In genomic region chr2:88603146-88603545, GRCh38 we compare ENCODE assay signal across 11 cellular contexts. TPM values are rescaled to one million over a fixed set of nuclear protein-coding genes. Genes with fewer than 3 reads are reported as not detected.
A peak's percentile ranks its signal among the peaks of the same experiment; 100 is the strongest.
DNase-seq lines count a peak whose midpoint lies in the region; ATAC-seq and TF ChIP-seq lines count a peak whose summit lies in the region.
"Had no signal": no experiment of that assay in that cellular context is flagged by ENCODE, and none has a peak within 500 bp of the region (broad histone marks: within the 10 kb centered on the region; RNA-seq: fewer than 3 reads in every experiment).

No MANE protein-coding gene starts in this region.

- H3K9ac ChIP-seq in BLaER1 (peak overlapping the region; percentile 21; the same call in 1 of the 2 replicates), mesendoderm (ENCODE audit: low read length) (no peak overlapping the region)

- TF ChIP-seq CTCF in brain microvascular endothelial cell (IDR thresholded peaks at IDR 0.05; ENCODE audit: low read depth, low read length, missing control alignments) = no peak
- TF ChIP-seq CTCF in GM10248 (IDR thresholded peaks at IDR 0.05; ENCODE audit: control extremely low read depth, extremely low read depth, low read depth, missing control alignments) = no peak

- no peaks in the 10 kb centered on the region for H4K20me1 ChIP-seq in BLaER1

- no peaks in the 10 kb centered on the region for H3K9me3 ChIP-seq in BLaER1
- H3K9me3 ChIP-seq: esophagus muscularis mucosa had no signal

- peaks cover 99% of the 10 kb centered on the region for H3K4me1 ChIP-seq in BLaER1
- H3K4me1 ChIP-seq in mesendoderm (ENCODE audit: control insufficient read depth, low read depth, low read length) = peaks cover 14% of the 10 kb centered on the region

- H2BK15ac ChIP-seq in mesendoderm (replicated peaks; ENCODE audit: low read depth) = no peak overlapping the region

- no peak overlapping the region for H3K18ac ChIP-seq in mesendoderm (ENCODE audit: low read length)

- H3K27ac ChIP-seq in BLaER1 (peak overlapping the region; percentile 84), brain microvascular endothelial cell (peak overlapping the region; percentile 5), mesendoderm (ENCODE audit: low read depth, low read length) (no peak overlapping the region)
- H3K27ac ChIP-seq: esophagus muscularis mucosa had no signal

- H3K4me2 ChIP-seq in BLaER1 = peak overlapping the region; percentile 85
- H3K4me2 ChIP-seq in mesendoderm (ENCODE audit: low read length) = no peak overlapping the region

- no peak overlapping the region for H3K23ac ChIP-seq in mesendoderm (ENCODE audit: low read length)

- ATAC-seq in GM19395 (IDR thresholded peaks at IDR 0.05; ENCODE audit: unreplicated experiment) = no peak

- H3K4me3 ChIP-seq in BLaER1 = no peak overlapping the region
- no peak overlapping the region for H3K4me3 ChIP-seq in brain microvascular endothelial cell (ENCODE audit: low read depth, low read length)
- no peak overlapping the region for H3K4me3 ChIP-seq in mesendoderm (ENCODE audit: low read length)
- no peak overlapping the region for H3K4me3 ChIP-seq in H7 (ENCODE audit: insufficient read depth, low read depth, low read length)
- H3K4me3 ChIP-seq: esophagus muscularis mucosa had no signal

- no CpG with 5 or more reads among the region's 4 CpGs for WGBS in mesendoderm (ENCODE audit: extremely low coverage, insufficient coverage, low lambda C conversion rate)

- no peak overlapping the region for H2BK5ac ChIP-seq in mesendoderm (ENCODE audit: low read length)

- no peak for TF ChIP-seq POLR2A in erythroblast (IDR thresholded peaks at IDR 0.05; ENCODE audit: low read length)

- H3K27me3 ChIP-seq in BLaER1 (no peaks in the 10 kb centered on the region), brain microvascular endothelial cell (replicated peaks) (no peaks in the 10 kb centered on the region), mesendoderm (ENCODE audit: insufficient read depth, low read length, poor library complexity) (no peaks in the 10 kb centered on the region), H7 (ENCODE audit: control insufficient read depth, insufficient read depth, low read length) (no peaks in the 10 kb centered on the region)
- H3K27me3 ChIP-seq: esophagus muscularis mucosa had no signal

- no peak overlapping the region for H3K56ac ChIP-seq in mesendoderm (ENCODE audit: low read length)

- H3K4ac ChIP-seq in mesendoderm (ENCODE audit: low read depth, low read length) = no peak overlapping the region

- no peak overlapping the region for H4K5ac ChIP-seq in mesendoderm (ENCODE audit: low read length)

- no peak overlapping the region for H4K8ac ChIP-seq in mesendoderm (ENCODE audit: low read depth, low read length)

- in situ Hi-C loops in brain microvascular endothelial cell (cut with HindIII; ENCODE audit: low pct_ligation_motif_present, low sequenced_read_pairs) = no loop called here

- H3K36me3 ChIP-seq in BLaER1 (peaks cover 8% of the 10 kb centered on the region; the same call in 1 of the 2 replicates), brain microvascular endothelial cell (replicated peaks) (no peaks in the 10 kb centered on the region), mesendoderm (ENCODE audit: control insufficient read depth, insufficient read depth, low read length) (no peaks in the 10 kb centered on the region), H7 (replicated peaks; ENCODE audit: control insufficient read depth, insufficient read depth, low read length) (no peaks in the 10 kb centered on the region)
- H3K36me3 ChIP-seq: esophagus muscularis mucosa had no signal

- H3K79me2 ChIP-seq in mesendoderm (ENCODE audit: control insufficient read depth, insufficient read depth, low read length) = peaks cover 3% of the 10 kb centered on the region

- DNase-seq in LHCN-M2 (ENCODE audit: low read depth) = peak; percentile 20
- peak; percentile 34 for DNase-seq in brain microvascular endothelial cell
- peak; percentile 45 for DNase-seq in mesendoderm
- DNase-seq in erythroblast (lab: John Stamatoyannopoulos, UW) = no peak
- DNase-seq in H7 = no peak
- no peak for DNase-seq in GM10248 (ENCODE audit: extremely low spot score)
- DNase-seq: activated CD8-positive, alpha-beta memory T cell treated with anti-CD3 and anti-CD28 coated beads, Interleukin-2, amount 50 U/mL, for 48 hours; NCI-H2029 had no signal

- CTCF ChIA-PET in GM10248 (lab: Yijun Ruan, JAX) = interaction anchor here (1.3 kb wide), 2 partner anchors 10 to 11 kb away, joined by 3 to 4 read pairs; no protein-coding TSS in a partner anchor

- POLR2A ChIA-PET in GM10248 (lab: Yijun Ruan, JAX) = no interaction called here

- no peak overlapping the region for H2BK120ac ChIP-seq in mesendoderm (ENCODE audit: low read depth, low read length)

- H2AK5ac ChIP-seq in mesendoderm (ENCODE audit: low read length) = no peak overlapping the region

- H3K79me1 ChIP-seq in mesendoderm (ENCODE audit: low read length) = peaks cover under 1% of the 10 kb centered on the region

RNA-seq across cellular contexts. Expression of gene EIF2AK3, which starts 24.1 kb away (rescaled TPM):
- 10.3 and 11.1 TPM in 2 replicates for total RNA-seq in LHCN-M2 (2014; rRNA removed)
- 3.2 TPM for polyA plus RNA-seq in LHCN-M2 (2012)
- 10.1 TPM for polyA plus RNA-seq in mesendoderm (2013, experiment 1 of 2)
- 11.4 TPM for polyA plus RNA-seq in mesendoderm (2013, experiment 2 of 2)
- total RNA-seq in H7 (2014; rRNA removed; shearing (Covaris generic)) = 13.8 and 23.0 TPM in 2 replicates

Comparison
In these comparisons a context has a peak if more than half of its experiments do, and no peak if none do; other contexts are left out.
1. DNase-seq: peak in LHCN-M2 (single experiment), brain microvascular endothelial cell (single experiment) and mesendoderm (single experiment); none in erythroblast (0 of 2), H7 (single experiment) and GM10248 (single experiment).